In genomic region chr4:156968479-156968984, GRCh38 we compare ENCODE assay signal across 8 cellular contexts. TPM values are rescaled to one million over a fixed set of nuclear protein-coding genes. Genes with fewer than 3 reads are reported as not detected.
A peak's percentile ranks its signal among the peaks of the same experiment; 100 is the strongest.
DNase-seq lines count a peak whose midpoint lies in the region; ATAC-seq and TF ChIP-seq lines count a peak whose summit lies in the region.

No MANE protein-coding gene starts in this region.

- intact Hi-C loops in heart left ventricle (cut with DNase I) (loop anchor here in 5 of 10 donors (5.0 to 10.0 kb wide), 4 partner anchors 74 to 494 kb away; no protein-coding TSS in a partner anchor), posterior vena cava (cut with DNase I) (loop anchor here in 1 of 2 donors (10.0 kb wide), 1 partner anchor 494 kb away; no protein-coding TSS in a partner anchor)

- peak; percentile 67 for ATAC-seq in HG02884 (IDR thresholded peaks at IDR 0.05; ENCODE audit: unreplicated experiment)
- peak; percentile 16 for ATAC-seq in WTC11
- peak in 3 of 4 donors; percentile 36 to 40 (median 39) for ATAC-seq in heart left ventricle

- peak overlapping the region; percentile 88 for H3K4me3 ChIP-seq in AG04449 (ENCODE audit: low read depth, low read length)
- H3K4me3 ChIP-seq in heart left ventricle = peak overlapping the region in 5 of 12 donors; percentile 72 to 91 (median 78)

- peaks cover 33% of the 10 kb centered on the region for H3K4me1 Mint-ChIP-seq in WTC11

- H3K9me3 Mint-ChIP-seq in WTC11 = no peaks in the 10 kb centered on the region

- no peaks in the 10 kb centered on the region for H3K36me3 Mint-ChIP-seq in WTC11

- CTCF ChIA-PET in AG04449 (lab: Yijun Ruan, JAX) (interaction anchor here (0.7 to 7.2 kb wide), 60 partner anchors 9 to 799 kb away, joined by 3 to 64 read pairs (median 4); no protein-coding TSS in a partner anchor), WTC11 (lab: Charles Lee) (interaction anchor here (0.6 to 1.6 kb wide), 12 partner anchors 11 to 494 kb away, joined by 3 to 8 read pairs (median 5); partner anchors contain the start of gene GLRB)

- peaks cover 0 to 3% (median 0%) of the 10 kb centered on the region in 9 donors for H3K27me3 ChIP-seq in heart left ventricle

- H3K27ac ChIP-seq in heart left ventricle = peak overlapping the region in 7 of 12 donors; percentile 1 to 83 (median 15)

- TF ChIP-seq CTCF in AG04449 (IDR thresholded peaks at IDR 0.05; ENCODE audit: insufficient read depth, low read length, missing control alignments) (peak; percentile 60), GM12874 (IDR thresholded peaks at IDR 0.05; ENCODE audit: insufficient read depth, low read depth, low read length) (peak; percentile 73), WTC11 (IDR thresholded peaks at IDR 0.05) (peak; percentile 74), heart left ventricle (IDR thresholded peaks at IDR 0.05) (peak; percentile 62 to 88 (median 75))

- H3K9me3 ChIP-seq in heart left ventricle = peaks cover 0 to 3% (median 0%) of the 10 kb centered on the region in 12 donors

- H3K36me3 ChIP-seq in heart left ventricle = no peaks in the 10 kb centered on the region

- DNase-seq in AG04449 (ENCODE audit: low read depth, low spot score) (no peak), NCI-H1694 treated with DMSO at 0.1 percent for 48 hours (lab: John Stamatoyannopoulos, UW) (peak; percentile 29), WTC11 (ENCODE audit: low spot score) (peak; percentile 66), heart left ventricle (peak in 3 of 5 donors; percentile 53 to 57 (median 56)), posterior vena cava (ENCODE audit: low spot score) (peak; percentile 83), HPDE6-E6E7 (ENCODE audit: extremely low spot score) (no peak)

- no peak for TF ChIP-seq POLR2A in heart left ventricle (IDR thresholded peaks at IDR 0.05)

- WGBS in heart left ventricle, 4 donors = 26 to 37% (median 31%) methylated on average over 2 of the region's 2 CpGs

- H3K4me3 Mint-ChIP-seq in WTC11 = peak overlapping the region; percentile 17; the same call in 1 of the 2 replicates

- H3K27ac Mint-ChIP-seq in WTC11 = no peak overlapping the region

- H3K4me1 ChIP-seq in heart left ventricle = peaks cover 0 to 56% (median 8%) of the 10 kb centered on the region in 12 donors

- H3K27me3 Mint-ChIP-seq in WTC11 (ENCODE audit: low read depth) = peaks cover 22% of the 10 kb centered on the region

- POLR2A ChIA-PET in AG04449 (lab: Yijun Ruan, JAX) = interaction anchor here (0.6 to 3.0 kb wide), 2 partner anchors 488 to 493 kb away, joined by 3 to 13 read pairs; no protein-coding TSS in a partner anchor
- POLR2A ChIA-PET in WTC11 (lab: Charles Lee) = no interaction called here

TF ChIP-seq in WTC11, 78 proteins besides CTCF, POLR2A, EP300 and RAD21 (continues in another document):
- no peak for TF ChIP-seq ZBTB43 (CRISPR knock-in tag; IDR thresholded peaks at IDR 0.05)
- no peak for TF ChIP-seq FOXK1 (CRISPR knock-in tag; IDR thresholded peaks at IDR 0.05)
- TF ChIP-seq ELF4 (CRISPR knock-in tag; IDR thresholded peaks at IDR 0.05; ENCODE audit: low read depth) = no peak
- no peak for TF ChIP-seq IRF1 (CRISPR knock-in tag; IDR thresholded peaks at IDR 0.05)
- TF ChIP-seq AR (CRISPR knock-in tag; IDR thresholded peaks at IDR 0.05) = no peak
- no peak for TF ChIP-seq EMX1 (CRISPR knock-in tag; IDR thresholded peaks at IDR 0.05)
- TF ChIP-seq GABPB1 (CRISPR knock-in tag; IDR thresholded peaks at IDR 0.05) = no peak
- TF ChIP-seq ZNF512 (CRISPR knock-in tag; IDR thresholded peaks at IDR 0.05; ENCODE audit: borderline replicate concordance) = no peak
- TF ChIP-seq TP53 (CRISPR knock-in tag; IDR thresholded peaks at IDR 0.05) = no peak
- no peak for TF ChIP-seq ZNF532 (CRISPR knock-in tag; IDR thresholded peaks at IDR 0.05; ENCODE audit: borderline replicate concordance)
- TF ChIP-seq ATF3 (CRISPR knock-in tag; conservative IDR thresholded peaks at IDR 0.05) = no peak
- no peak for TF ChIP-seq RORB (CRISPR knock-in tag; IDR thresholded peaks at IDR 0.05)

RNA-seq across cellular contexts. Expression of gene PDGFC, which starts 3.1 kb away (rescaled TPM):
- total RNA-seq in WTC11 (2021) = 3.1 to 5.3 TPM (median 3.5 TPM) in 3 replicates
- 10 to 100 TPM in 7 of 9 donors, 1 to 10 TPM in 2; 8.7 to 29.6 (median 17.3) TPM for total RNA-seq in heart left ventricle
- 1 to 10 TPM; 2.5 to 5.1 TPM for polyA plus RNA-seq in heart left ventricle
- 10 to 100 TPM; 19.9 to 21.1 TPM for total RNA-seq in posterior vena cava

Comparison
In these comparisons a context has a peak if more than half of its experiments do, and no peak if none do; other contexts are left out.
1. DNase-seq: peak in NCI-H1694 treated with DMSO at 0.1 percent for 48 hours (single experiment), WTC11 (single experiment), heart left ventricle (3 of 5) and posterior vena cava (single experiment); none in AG04449 (single experiment) and HPDE6-E6E7 (single experiment).
2. ATAC-seq: peak in every context shown above with its lines; median percentile 67 in HG02884; 39 in heart left ventricle; 16 in WTC11.
3. Peak in every context shown above with its lines, with median percentiles within 50 percentile points of each other: CTCF ChIP-seq.